8 cellular contexts compared by ENCODE assay signal in the genomic region with DNA sequence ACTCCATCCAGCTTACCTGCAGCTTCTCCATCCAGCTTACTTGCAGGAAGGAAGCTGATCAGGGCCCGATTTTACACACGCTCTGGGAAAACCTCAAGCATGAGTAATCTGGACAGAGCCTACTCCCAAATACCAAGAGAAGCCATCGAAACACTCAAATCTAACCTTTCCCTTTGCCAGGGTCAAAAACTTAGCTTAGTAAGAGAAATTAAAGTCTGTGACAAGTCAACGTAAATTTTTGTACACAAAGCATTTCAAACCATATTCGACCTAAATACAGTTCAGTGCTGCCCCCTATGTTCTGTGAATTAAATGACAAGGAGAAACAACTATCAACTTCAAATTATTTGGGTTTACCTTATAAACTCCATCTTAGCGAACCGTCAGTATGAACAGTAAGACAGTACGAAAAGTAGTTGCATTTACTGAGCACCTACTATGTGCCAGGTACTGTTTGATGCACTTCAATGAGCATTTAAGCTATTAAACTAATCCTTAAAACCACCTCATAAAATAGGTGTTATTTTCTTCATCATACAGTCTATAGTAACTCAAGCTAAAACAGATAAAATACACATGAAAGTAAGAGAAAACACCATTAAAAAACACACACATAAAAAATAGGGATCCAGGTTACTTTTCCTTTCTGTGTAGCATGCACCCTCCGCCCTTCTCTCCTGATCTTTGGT. TPM values are rescaled to one million over a fixed set of nuclear protein-coding genes. Genes with fewer than 3 reads are reported as not detected.
DNase-seq lines count a peak whose midpoint lies in the region; ATAC-seq and TF ChIP-seq lines count a peak whose summit lies in the region.

No MANE protein-coding gene starts in this region.

- no peaks in the 10 kb centered on the region for H3K9me3 ChIP-seq in T-helper 17 cell (ENCODE audit: control insufficient read depth, low read length, poor library complexity, severe bottlenecking)
- peaks cover 0 to 6% (median 0%) of the 10 kb centered on the region in 11 donors for H3K9me3 ChIP-seq in heart right ventricle
- H3K9me3 ChIP-seq in thyroid gland, result no peaks in the 10 kb centered on the region

- H3K4me1 Mint-ChIP-seq in T-helper 17 cell, result peaks cover 5% of the 10 kb centered on the region

- H2AFZ ChIP-seq in ACC112 (ENCODE audit: low read length, unreplicated experiment), result no peak overlapping the region

- H3K27ac ChIP-seq in ACC112 (ENCODE audit: low read depth, low read length) (0 out of 2 replicates have a peak overlapping the region, but pooled peaks have one; percentile 20), heart right ventricle (peak overlapping the region in 5 of 10 donors; percentile 6 to 49 (median 21)), thyroid gland (peak overlapping the region; percentile 24 to 90 (median 69))

- peak; percentile 48 for DNase-seq in H7
- DNase-seq in T-helper 17 cell, result no peak
- no peak for DNase-seq in heart right ventricle
- peak; percentile 30 to 42 for DNase-seq in thyroid gland
- no peak for DNase-seq in effector CD4-positive, alpha-beta T cell

- H3K27me3 ChIP-seq in ACC112 (ENCODE audit: insufficient read depth, low read length) (no peaks in the 10 kb centered on the region), H7 (ENCODE audit: control insufficient read depth, insufficient read depth, low read length) (no peaks in the 10 kb centered on the region), heart right ventricle (no peaks in the 10 kb centered on the region), thyroid gland (no peaks in the 10 kb centered on the region)

- no peak overlapping the region for H3K4me3 Mint-ChIP-seq in T-helper 17 cell

- H3K36me3 Mint-ChIP-seq in T-helper 17 cell (ENCODE audit: low read depth), result peaks cover 7% of the 10 kb centered on the region

- 56 to 60% methylated on average over 9 of the region's 9 CpGs for WGBS in heart right ventricle, 2 donors
- 47 to 59% methylated on average over 9 of the region's 9 CpGs for WGBS in thyroid gland, 2 donors

- TF ChIP-seq POLR2A in thyroid gland (IDR thresholded peaks at IDR 0.05), result no peak

- peaks cover 6% of the 10 kb centered on the region for H3K36me3 ChIP-seq in ACC112 (ENCODE audit: insufficient read depth, low read length)
- no peaks in the 10 kb centered on the region; the same call in 1 of the 2 replicates for H3K36me3 ChIP-seq in H7 (replicated peaks; ENCODE audit: control insufficient read depth, insufficient read depth, low read length)
- peaks cover 0 to 83% (median 43%) of the 10 kb centered on the region in 9 donors for H3K36me3 ChIP-seq in heart right ventricle
- H3K36me3 ChIP-seq in thyroid gland, result peaks cover 7 to 20% of the 10 kb centered on the region in 2 donors

- H3K27me3 Mint-ChIP-seq in T-helper 17 cell, result no peaks in the 10 kb centered on the region

- H3K79me2 ChIP-seq in ACC112 (ENCODE audit: control insufficient read depth, insufficient read depth, low read length, unreplicated experiment), result peaks cover 4% of the 10 kb centered on the region

- intact Hi-C loops in heart right ventricle (cut with DNase I) (loop anchor here in 5 of 10 donors (2.0 to 5.0 kb wide), 4 partner anchors 38 to 198 kb away; no protein-coding TSS in a partner anchor), thyroid gland (cut with DNase I) (no loop called here)

- TF ChIP-seq CTCF in heart right ventricle (IDR thresholded peaks at IDR 0.05) (peak in 8 of 9 donors; percentile 54 to 80 (median 69)), thyroid gland (IDR thresholded peaks at IDR 0.05) (peak in 3 of 6 experiments; percentile 48 to 73 (median 70))

- H3K4me3 ChIP-seq in ACC112 (ENCODE audit: low read depth, low read length), result no peak overlapping the region
- no peak overlapping the region for H3K4me3 ChIP-seq in H7 (ENCODE audit: insufficient read depth, low read depth, low read length)
- no peak overlapping the region for H3K4me3 ChIP-seq in heart right ventricle
- no peak overlapping the region for H3K4me3 ChIP-seq in thyroid gland (replicated peaks in 1 of 3)

- no peak for ATAC-seq in T-helper 17 cell
- peak in 4 of 8 donors; percentile 40 to 74 (median 64) for ATAC-seq in heart right ventricle
- no peak for ATAC-seq in GM18858 (IDR thresholded peaks at IDR 0.05; ENCODE audit: unreplicated experiment)
- ATAC-seq in GM19324 (IDR thresholded peaks at IDR 0.05; ENCODE audit: low FRiP score, unreplicated experiment), result no peak

- H3K4me1 ChIP-seq in ACC112 (ENCODE audit: control insufficient read depth, insufficient read depth, low read length, unreplicated experiment), result peaks cover 12% of the 10 kb centered on the region
- H3K4me1 ChIP-seq in heart right ventricle, result peaks cover 0 to 16% (median 9%) of the 10 kb centered on the region in 9 donors
- H3K4me1 ChIP-seq in thyroid gland, result peaks cover 39 to 43% of the 10 kb centered on the region in 2 donors

- peak overlapping the region; percentile 77 for H3K27ac Mint-ChIP-seq in T-helper 17 cell

RNA-seq across cellular contexts. Expression of a gene that starts 36.9 kb away (rescaled TPM):
- 19.7 and 28.9 TPM in 2 replicates for total RNA-seq in H7 (2014; rRNA removed; shearing (Covaris generic))
- 10 to 100 TPM; 32.1 to 39.7 TPM for total RNA-seq in T-helper 17 cell
- total RNA-seq in heart right ventricle, result 10 to 100 TPM; 10.6 to 29.4 (median 23.2) TPM
- polyA plus RNA-seq in heart right ventricle, result 10 to 100 TPM; 21.9 to 24.4 TPM
- total RNA-seq in thyroid gland, result 100 to 1,000 TPM in 2 of 4 donors, 10 to 100 TPM in 2; 82.3 to 106 (median 94.2) TPM

Comparison
In these comparisons a context has a peak if more than half of its experiments do, and no peak if none do; other contexts are left out.
1. DNase-seq: peak in H7 (single experiment) and thyroid gland (2 of 2); none in T-helper 17 cell (0 of 3), heart right ventricle (0 of 2) and effector CD4-positive, alpha-beta T cell (single experiment).